24 cellular contexts compared by ENCODE assay signal in genomic region chr6:126632271-126632670, GRCh38.
"Had no signal": no experiment of that assay in that cellular context is flagged by ENCODE, and none has a peak within 500 bp of the region (broad histone marks: within the 10 kb centered on the region; RNA-seq: fewer than 3 reads in every experiment).

No MANE protein-coding gene starts in this region.

- H3K36me3 Mint-ChIP-seq: activated naive CD4-positive, alpha-beta T cell treated with anti-CD3 and anti-CD28 coated beads, Interleukin-2, amount 10 ng/mL, durations not matched to agents 7 days and 5 days; activated naive CD8-positive, alpha-beta T cell treated with anti-CD3 and anti-CD28 coated beads, Interleukin-2, amount 10 ng/mL, durations not matched to agents 7 days and 5 days; memory B cell; natural killer cell had no signal

- H3K36me3 ChIP-seq: esophagus muscularis mucosa, gastrocnemius medialis, transverse colon, WERI-Rb-1 had no signal

- H3K4me3 ChIP-seq: esophagus muscularis mucosa, gastrocnemius medialis, testis, transverse colon had no signal

- DNase-seq: activated CD4-positive, CD25-positive, alpha-beta regulatory T cell treated with anti-CD3 and anti-CD28 coated beads, Interleukin-2, amount 50 U/mL, for 72 hours; activated CD8-positive, alpha-beta T cell treated with anti-CD3 and anti-CD28 coated beads, Interleukin-2, amount 10 ng/mL, durations not matched to agents 7 days and 5 days; activated effector memory CD4-positive, alpha-beta T cell treated with Interleukin-2 at 50 U/mL for 16 hours; activated naive CD4-positive, alpha-beta T cell treated with anti-CD3 and anti-CD28 coated beads, Interleukin-2, amount 10 ng/mL, durations not matched to agents 7 days and 5 days; activated naive CD8-positive, alpha-beta T cell treated with anti-CD3 and anti-CD28 coated beads, Interleukin-2, amount 10 ng/mL, durations not matched to agents 7 days and 5 days; activated T-cell treated with anti-CD3 and anti-CD28 coated beads for 4 hours; amniotic stem cell; caudate nucleus; gastrocnemius medialis; glutamatergic neuron; islet precursor cell; natural killer cell; posterior cingulate gyrus; right cardiac atrium; stimulated activated CD4-positive, alpha-beta T cell treated with anti-CD3 and anti-CD28 coated beads, Interleukin-12 subunit alpha, Interleukin-12 subunit beta, amount 100 ng/mL, for 4 hours; stimulated activated CD4-positive, alpha-beta T cell treated with anti-CD3 and anti-CD28 coated beads, Interleukin-4, amount 100 ng/mL, for 1 hour; stimulated activated naive CD8-positive, alpha-beta T cell treated with anti-CD3 and anti-CD28 coated beads, Interleukin-15, Interleukin-2, amounts not matched to agents 100 U/mL and 50 U/mL, for 24 hours; T-helper 17 cell; T1000; testis; transverse colon; WERI-Rb-1 had no signal

- H3K9me3 Mint-ChIP-seq: activated naive CD4-positive, alpha-beta T cell treated with anti-CD3 and anti-CD28 coated beads, Interleukin-2, amount 10 ng/mL, durations not matched to agents 7 days and 5 days had no signal

- H3K27me3 Mint-ChIP-seq: activated naive CD4-positive, alpha-beta T cell treated with anti-CD3 and anti-CD28 coated beads, Interleukin-2, amount 10 ng/mL, durations not matched to agents 7 days and 5 days; activated naive CD8-positive, alpha-beta T cell treated with anti-CD3 and anti-CD28 coated beads, Interleukin-2, amount 10 ng/mL, durations not matched to agents 7 days and 5 days; memory B cell; T-helper 17 cell had no signal

- H3K27ac Mint-ChIP-seq: activated CD8-positive, alpha-beta T cell treated with anti-CD3 and anti-CD28 coated beads, Interleukin-2, amount 10 ng/mL, durations not matched to agents 7 days and 5 days; activated naive CD4-positive, alpha-beta T cell treated with anti-CD3 and anti-CD28 coated beads, Interleukin-2, amount 10 ng/mL, durations not matched to agents 7 days and 5 days; activated naive CD8-positive, alpha-beta T cell treated with anti-CD3 and anti-CD28 coated beads, Interleukin-2, amount 10 ng/mL, durations not matched to agents 7 days and 5 days; memory B cell; natural killer cell; T-helper 17 cell had no signal

- H3K9me3 ChIP-seq: esophagus muscularis mucosa, gastrocnemius medialis, testis, transverse colon had no signal

- H3K4me1 ChIP-seq: gastrocnemius medialis, testis had no signal

- H3K27me3 ChIP-seq: esophagus muscularis mucosa, gastrocnemius medialis, testis, transverse colon had no signal

- H3K27ac ChIP-seq: esophagus muscularis mucosa, gastrocnemius medialis, testis, transverse colon, WERI-Rb-1 had no signal

- H3K4me3 Mint-ChIP-seq: activated CD8-positive, alpha-beta T cell treated with anti-CD3 and anti-CD28 coated beads, Interleukin-2, amount 10 ng/mL, durations not matched to agents 7 days and 5 days; activated naive CD4-positive, alpha-beta T cell treated with anti-CD3 and anti-CD28 coated beads, Interleukin-2, amount 10 ng/mL, durations not matched to agents 7 days and 5 days; activated naive CD8-positive, alpha-beta T cell treated with anti-CD3 and anti-CD28 coated beads, Interleukin-2, amount 10 ng/mL, durations not matched to agents 7 days and 5 days; memory B cell; natural killer cell; T-helper 17 cell had no signal

- H3K4me1 Mint-ChIP-seq: activated naive CD4-positive, alpha-beta T cell treated with anti-CD3 and anti-CD28 coated beads, Interleukin-2, amount 10 ng/mL, durations not matched to agents 7 days and 5 days; activated naive CD8-positive, alpha-beta T cell treated with anti-CD3 and anti-CD28 coated beads, Interleukin-2, amount 10 ng/mL, durations not matched to agents 7 days and 5 days; memory B cell; natural killer cell; T-helper 17 cell had no signal
